ENCODE assay signal across 20 cellular contexts in the genomic region with DNA sequence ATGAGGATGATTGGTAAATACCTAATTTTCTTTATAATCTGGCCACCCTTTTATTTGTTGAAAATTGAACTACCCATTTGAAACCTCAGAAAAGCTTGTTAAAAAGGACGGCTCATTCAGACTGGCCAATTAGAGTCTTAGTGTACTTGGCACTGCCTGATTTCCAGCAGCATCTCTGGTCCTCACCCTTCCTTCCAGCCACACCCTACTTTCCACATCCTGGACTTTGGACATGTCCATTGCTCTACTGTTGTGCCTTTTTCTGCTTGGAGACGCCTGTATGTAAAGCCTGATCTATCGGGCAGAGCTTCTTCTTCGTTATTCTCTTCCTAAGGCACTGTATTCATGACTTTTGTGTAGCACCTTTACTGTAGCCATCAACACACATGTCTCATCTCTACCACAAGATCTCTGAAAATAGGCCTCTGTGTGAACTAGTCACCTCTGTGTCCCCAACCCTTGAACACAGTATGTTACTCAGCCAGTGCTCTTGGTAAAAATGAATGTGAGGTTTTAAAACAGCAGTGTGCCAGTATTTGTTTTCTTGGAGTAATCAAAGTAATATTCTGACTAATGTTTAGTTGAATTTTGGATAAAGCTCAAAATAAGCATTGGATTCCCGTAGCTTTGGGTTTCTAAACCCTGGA. TPM values are rescaled to one million over a fixed set of nuclear protein-coding genes. Genes with fewer than 3 reads are reported as not detected.
DNase-seq lines count a peak whose midpoint lies in the region; ATAC-seq lines count a peak whose summit lies in the region.
"Had no signal": no experiment of that assay in that cellular context is flagged by ENCODE, and none has a peak within 500 bp of the region (broad histone marks: within the 10 kb centered on the region; RNA-seq: fewer than 3 reads in every experiment).

No MANE protein-coding gene starts in this region.

- peaks cover 62% of the 10 kb centered on the region for H3K36me3 Mint-ChIP-seq in activated naive CD4-positive, alpha-beta T cell treated with anti-CD3 and anti-CD28 coated beads for 36 hours (ENCODE audit: low read depth)
- peaks cover 4% of the 10 kb centered on the region for H3K36me3 Mint-ChIP-seq in IgD-negative memory B cell
- peaks cover 100% of the 10 kb centered on the region for H3K36me3 Mint-ChIP-seq in stimulated activated effector memory CD8-positive, alpha-beta T cell treated with anti-CD3 and anti-CD28 coated beads, Interleukin-12 subunit alpha, Interleukin-12 subunit beta, amount 100 ng/mL, for 72 hours

- peaks cover 38% of the 10 kb centered on the region for H3K4me1 Mint-ChIP-seq in activated naive CD4-positive, alpha-beta T cell treated with anti-CD3 and anti-CD28 coated beads for 36 hours (ENCODE audit: low read depth)
- H3K4me1 Mint-ChIP-seq in IgD-negative memory B cell, result peaks cover 9 to 16% (median 14%) of the 10 kb centered on the region in 3 donors
- H3K4me1 Mint-ChIP-seq in stimulated activated effector memory CD8-positive, alpha-beta T cell treated with anti-CD3 and anti-CD28 coated beads, Interleukin-12 subunit alpha, Interleukin-12 subunit beta, amount 100 ng/mL, for 72 hours, result peaks cover 40% of the 10 kb centered on the region

- peak overlapping the region; percentile 32 for H3K27ac Mint-ChIP-seq in activated naive CD4-positive, alpha-beta T cell treated with anti-CD3 and anti-CD28 coated beads for 36 hours
- H3K27ac Mint-ChIP-seq in IgD-negative memory B cell, result peak overlapping the region in 2 of 3 donors; percentile 12 to 42
- H3K27ac Mint-ChIP-seq in stimulated activated effector memory CD8-positive, alpha-beta T cell treated with anti-CD3 and anti-CD28 coated beads, Interleukin-12 subunit alpha, Interleukin-12 subunit beta, amount 100 ng/mL, for 72 hours, result peak overlapping the region; percentile 38
- H3K27ac Mint-ChIP-seq: activated T-helper 2 cell treated with anti-CD3 and anti-CD28 coated beads, Interferon-gamma antibody, Interleukin-2, Interleukin-4, amounts not matched to agents 10 μg/mL and 5 μg/mL and 100 μg/mL, durations not matched to agents 14 hours and 24 hours and 36 hours had no signal

- no peak for ATAC-seq in stimulated activated effector memory CD8-positive, alpha-beta T cell treated with anti-CD3 and anti-CD28 coated beads, Interleukin-12 subunit alpha, Interleukin-12 subunit beta, amount 100 ng/mL, for 72 hours
- ATAC-seq in HG03460 (IDR thresholded peaks at IDR 0.05; ENCODE audit: unreplicated experiment), result no peak
- ATAC-seq: upper lobe of right lung had no signal

- H3K4me3 Mint-ChIP-seq in activated naive CD4-positive, alpha-beta T cell treated with anti-CD3 and anti-CD28 coated beads for 36 hours, result no peak overlapping the region
- peak overlapping the region in 1 of 4 donors; percentile 19 for H3K4me3 Mint-ChIP-seq in IgD-negative memory B cell
- no peak overlapping the region for H3K4me3 Mint-ChIP-seq in stimulated activated effector memory CD8-positive, alpha-beta T cell treated with anti-CD3 and anti-CD28 coated beads, Interleukin-12 subunit alpha, Interleukin-12 subunit beta, amount 100 ng/mL, for 72 hours
- H3K4me3 Mint-ChIP-seq: mesothelial cell of epicardium had no signal

- H3K27me3 Mint-ChIP-seq in activated naive CD4-positive, alpha-beta T cell treated with anti-CD3 and anti-CD28 coated beads for 36 hours (ENCODE audit: low read depth), result no peaks in the 10 kb centered on the region
- no peaks in the 10 kb centered on the region for H3K27me3 Mint-ChIP-seq in IgD-negative memory B cell
- H3K27me3 Mint-ChIP-seq: CD8-positive, alpha-beta memory T cell had no signal

- DNase-seq in activated naive CD4-positive, alpha-beta T cell treated with anti-CD3 and anti-CD28 coated beads for 36 hours, result no peak
- no peak for DNase-seq in activated naive CD4-positive, alpha-beta T cell treated with Interleukin-2 at 50 U/mL for 16 hours
- DNase-seq in fibroblast of gingiva (ENCODE audit: low read depth), result peak; percentile 15
- DNase-seq in stimulated activated effector memory CD8-positive, alpha-beta T cell treated with anti-CD3 and anti-CD28 coated beads, Interleukin-12 subunit alpha, Interleukin-12 subunit beta, amount 100 ng/mL, for 72 hours (ENCODE audit: low spot score in 2 of 2), result no peak
- DNase-seq in foreskin melanocyte, result no peak
- no peak for DNase-seq in NCI-H2196 treated with DMSO at 0.1 percent for 48 hours (lab: John Stamatoyannopoulos, UW; ENCODE audit: unreplicated experiment)
- DNase-seq: ACHN; activated CD4-positive, alpha-beta T cell treated with anti-CD3 and anti-CD28 coated beads, Interleukin-2, amount 50 U/mL, for 48 hours; CD8-positive, alpha-beta memory T cell; DMS79 treated with DMSO at 0.1 percent for 48 hours; foreskin fibroblast; GOT3; NCI-H2081 treated with DMSO at 0.1 percent for 48 hours; NCI-H510A treated with DMSO at 0.1 percent for 48 hours; retina; upper lobe of right lung had no signal

- intact Hi-C loops in activated naive CD4-positive, alpha-beta T cell treated with anti-CD3 and anti-CD28 coated beads for 36 hours (cut with micrococcal nuclease), result no loop called here

- no peaks in the 10 kb centered on the region for H3K9me3 Mint-ChIP-seq in activated naive CD4-positive, alpha-beta T cell treated with anti-CD3 and anti-CD28 coated beads for 36 hours
- no peaks in the 10 kb centered on the region for H3K9me3 Mint-ChIP-seq in IgD-negative memory B cell
- H3K9me3 Mint-ChIP-seq in stimulated activated effector memory CD8-positive, alpha-beta T cell treated with anti-CD3 and anti-CD28 coated beads, Interleukin-12 subunit alpha, Interleukin-12 subunit beta, amount 100 ng/mL, for 72 hours, result no peaks in the 10 kb centered on the region
- H3K9me3 Mint-ChIP-seq: activated T-helper 2 cell treated with anti-CD3 and anti-CD28 coated beads, Interferon-gamma antibody, Interleukin-2, Interleukin-4, amounts not matched to agents 10 μg/mL and 5 μg/mL and 100 μg/mL, durations not matched to agents 14 hours and 24 hours and 36 hours; CD8-positive, alpha-beta memory T cell; mesothelial cell of epicardium had no signal

- CTCF ChIA-PET in activated naive CD4-positive, alpha-beta T cell treated with anti-CD3 and anti-CD28 coated beads for 36 hours (lab: Charles Lee), result interaction anchor here (0.7 to 1.4 kb wide), 3 partner anchors 14 to 25 kb away, joined by 3 to 5 read pairs (median 5); no protein-coding TSS in a partner anchor

RNA-seq across cellular contexts. Expression of a gene that starts 6.8 kb away (rescaled TPM):
- 100 to 1,000 TPM; 124 to 129 TPM for total RNA-seq in activated naive CD4-positive, alpha-beta T cell treated with anti-CD3 and anti-CD28 coated beads for 36 hours
- polyA plus RNA-seq in IgD-negative memory B cell, result 47.4 TPM

RNA-seq across cellular contexts. Expression of a gene that starts 59.6 kb away (rescaled TPM):
- not detected for total RNA-seq in activated naive CD4-positive, alpha-beta T cell treated with anti-CD3 and anti-CD28 coated beads for 36 hours
- not detected for polyA plus RNA-seq in IgD-negative memory B cell
- total RNA-seq: CD8-positive, alpha-beta memory T cell had no signal
- polyA plus RNA-seq: CD8-positive, alpha-beta memory T cell had no signal
